31 cellular contexts compared by ENCODE assay signal in genomic region chr6:20115269-20116005, GRCh38.
A peak's percentile ranks its signal among the peaks of the same experiment; 100 is the strongest.
DNase-seq lines count a peak whose midpoint lies in the region; ATAC-seq and TF ChIP-seq lines count a peak whose summit lies in the region.
"Had no signal": no experiment of that assay in that cellular context is flagged by ENCODE, and none has a peak within 500 bp of the region (broad histone marks: within the 10 kb centered on the region; RNA-seq: fewer than 3 reads in every experiment).

No MANE protein-coding gene starts in this region.

- H3K27me3 ChIP-seq in right cardiac atrium (ENCODE audit: control insufficient read depth, insufficient read depth) = no peaks in the 10 kb centered on the region
- no peaks in the 10 kb centered on the region for H3K27me3 ChIP-seq in psoas muscle (ENCODE audit: insufficient read depth in 3 of 3, low read length in 2 of 3)
- H3K27me3 ChIP-seq in uterus = no peaks in the 10 kb centered on the region
- H3K27me3 ChIP-seq: adrenal gland, brain microvascular endothelial cell, right lobe of liver, SJCRH30, upper lobe of right lung had no signal

- 51% methylated on average over 9 of the region's 9 CpGs for WGBS in right cardiac atrium
- 40 to 46% (median 41%) methylated on average over 9 of the region's 9 CpGs for WGBS in psoas muscle, 3 donors

- H3K9me3 ChIP-seq in right cardiac atrium (ENCODE audit: control insufficient read depth, low read length) (no peaks in the 10 kb centered on the region), psoas muscle (no peaks in the 10 kb centered on the region), uterus (no peaks in the 10 kb centered on the region)
- H3K9me3 ChIP-seq: adrenal gland, HAP-1, lower lobe of right lung, mucosa of descending colon, right lobe of liver, SJCRH30, upper lobe of right lung had no signal

- TF ChIP-seq CTCF in psoas muscle (IDR thresholded peaks at IDR 0.05) (no peak), uterus (IDR thresholded peaks at IDR 0.05) (no peak)

- no peak overlapping the region for H3K4me3 ChIP-seq in right cardiac atrium (ENCODE audit: low read length)
- H3K4me3 ChIP-seq in psoas muscle = no peak overlapping the region
- no peak overlapping the region for H3K4me3 ChIP-seq in uterus
- H3K4me3 ChIP-seq: adrenal gland, HAP-1, lower lobe of right lung, mucosa of descending colon, right lobe of liver, SJCRH30, upper lobe of right lung had no signal

- TF ChIP-seq POLR2A in uterus (IDR thresholded peaks at IDR 0.05) = no peak

- intact Hi-C loops in Right ventricle myocardium superior (cut with DNase I) = no loop called here
- intact Hi-C loops in right cardiac atrium (cut with DNase I) = no loop called here
- intact Hi-C loops in left ventricle myocardium superior (cut with micrococcal nuclease) = no loop called here
- intact Hi-C loops in psoas muscle (cut with DNase I) = no loop called here
- intact Hi-C loops in uterus (cut with DNase I; ENCODE audit: low total_unique reads) = no loop called here

- peaks cover 1% of the 10 kb centered on the region for H3K4me1 ChIP-seq in right cardiac atrium (ENCODE audit: control insufficient read depth, insufficient read depth, low read length)
- H3K4me1 ChIP-seq in psoas muscle = no peaks in the 10 kb centered on the region
- H3K4me1 ChIP-seq in uterus = peaks cover 12 to 18% of the 10 kb centered on the region in 2 donors
- H3K4me1 ChIP-seq: adrenal gland, HAP-1, lower lobe of right lung, right lobe of liver, SJCRH30, upper lobe of right lung had no signal

- H3K27ac ChIP-seq in right cardiac atrium (ENCODE audit: low read length) (no peak overlapping the region), psoas muscle (peak overlapping the region; percentile 58), uterus (peak overlapping the region; percentile 58 to 72)
- H3K27ac ChIP-seq: adrenal gland, brain microvascular endothelial cell, lower lobe of right lung, parathyroid adenoma, right lobe of liver, SJCRH30, upper lobe of right lung had no signal

- no peak for DNase-seq in Right ventricle myocardium superior
- no peak for DNase-seq in right cardiac atrium
- no peak for DNase-seq in left ventricle myocardium superior
- no peak for DNase-seq in psoas muscle
- no peak for DNase-seq in uterus
- no peak for DNase-seq in activated CD4-positive, alpha-beta T cell treated with anti-CD3 and anti-CD28 coated beads, Interleukin-2, amount 50 U/mL, for 48 hours
- DNase-seq in islet precursor cell = no peak
- DNase-seq: activated CD8-positive, alpha-beta T cell treated with anti-CD3 and anti-CD28 coated beads, Interleukin-2, amount 10 ng/mL, durations not matched to agents 7 days and 5 days; activated naive CD4-positive, alpha-beta T cell treated with anti-CD3 and anti-CD28 coated beads, Interleukin-2, amount 10 ng/mL, durations not matched to agents 7 days and 5 days; adrenal gland; brain microvascular endothelial cell; DMS79 treated with DMSO at 0.1 percent for 48 hours; effector CD4-positive, alpha-beta T cell; GDM1; kidney; lower lobe of right lung; mucosa of descending colon; NCI-H1417; NCI-H2081; NCI-H748 treated with DMSO at 0.1 percent for 48 hours; right lobe of liver; SJCRH30; stimulated activated CD4-positive, alpha-beta T cell treated with anti-CD3 and anti-CD28 coated beads, Interleukin-4, amount 100 ng/mL, for 24 hours; T-helper 9 cell; upper lobe of right lung had no signal

- ATAC-seq in Right ventricle myocardium superior (ENCODE audit: poor library complexity) (peak; percentile 43), right cardiac atrium (no peak), left ventricle myocardium superior (peak; percentile 53), psoas muscle (peak; percentile 61 to 84 (median 69)), esophagus mucosa (no peak)
- ATAC-seq: activated CD8-positive, alpha-beta T cell treated with anti-CD3 and anti-CD28 coated beads, Interleukin-2, amount 10 ng/mL, durations not matched to agents 7 days and 5 days; activated T-helper 17 cell treated with anti-CD3 and anti-CD28 coated beads, Interleukin-2, amount 50 U/mL, for 72 hours; HepG2; lower lobe of right lung; mucosa of descending colon; Panc1; right lobe of liver; upper lobe of right lung had no signal

- no peaks in the 10 kb centered on the region for H3K36me3 ChIP-seq in psoas muscle (ENCODE audit: insufficient read depth in 1 of 2, low read depth in 1 of 2)
- H3K36me3 ChIP-seq in uterus = no peaks in the 10 kb centered on the region
- H3K36me3 ChIP-seq: adrenal gland, brain microvascular endothelial cell, SJCRH30 had no signal

Comparison
In these comparisons a context has a peak if more than half of its experiments do, and no peak if none do; other contexts are left out.
1. ATAC-seq: peak in Right ventricle myocardium superior (single experiment), left ventricle myocardium superior (single experiment) and psoas muscle (4 of 4); none in right cardiac atrium (0 of 2) and esophagus mucosa (single experiment).